22 cellular contexts compared by ENCODE assay signal in genomic region chr14:55944757-55945156, GRCh38.
DNase-seq lines count a peak whose midpoint lies in the region; ATAC-seq, FAIRE-seq and TF ChIP-seq lines count a peak whose summit lies in the region.
"Had no signal": no experiment of that assay in that cellular context is flagged by ENCODE, and none has a peak within 500 bp of the region (broad histone marks: within the 10 kb centered on the region; RNA-seq: fewer than 3 reads in every experiment).

No MANE protein-coding gene starts in this region.

- no peak overlapping the region for H3K18ac ChIP-seq in H9 (ENCODE audit: insufficient read length, low read depth, low read length)

- H3K23me2 ChIP-seq in H9 (ENCODE audit: insufficient read length, low read depth, low read length, poor library complexity, severe bottlenecking), result no peaks in the 10 kb centered on the region

- WGBS in H9 (ENCODE audit: extremely low coverage, insufficient read length, low lambda C conversion rate), result no CpG with 5 or more reads among the region's 3 CpGs
- 77 to 92% (median 84%) methylated on average over 3 of the region's 3 CpGs for WGBS in adrenal gland, 4 donors

- intact Hi-C loops in adrenal gland (cut with DNase I), result no loop called here

- peaks cover 0 to under 1% (median under 1%) of the 10 kb centered on the region in 3 experiments; a peak in 1 of 7 replicates for H3K36me3 Mint-ChIP-seq in H9 (ENCODE audit: insufficient read depth in 1 of 3, low read depth in 3 of 3)
- H3K36me3 Mint-ChIP-seq: CD8-positive, alpha-beta T cell had no signal

- H2AK5ac ChIP-seq in H9 (ENCODE audit: insufficient read length, low read length), result peak overlapping the region; percentile 58

- H4K8ac ChIP-seq in H9 (replicated peaks; ENCODE audit: insufficient read length, low read depth, low read length), result no peak overlapping the region

- H3K36me3 ChIP-seq in BLaER1 (peaks cover 12% of the 10 kb centered on the region; the same call in 1 of the 2 replicates), adrenal gland (replicated peaks in 1 of 2) (no peaks in the 10 kb centered on the region)

- TF ChIP-seq CTCF in H9 (conservative IDR thresholded peaks at IDR 0.05) (no peak), VCaP (conservative IDR thresholded peaks at IDR 0.05) (no peak), adrenal gland (IDR thresholded peaks at IDR 0.05) (no peak)

- no peak overlapping the region for H2BK12ac ChIP-seq in H9 (ENCODE audit: insufficient read length, low read depth, low read length)

- peaks cover 2 to 6% of the 10 kb centered on the region in 2 experiments; a peak in 3 of 5 replicates for H3K9me3 Mint-ChIP-seq in H9
- H3K9me3 Mint-ChIP-seq: CD4-positive, alpha-beta T cell; CD8-positive, alpha-beta T cell had no signal

- H4K20me1 ChIP-seq in BLaER1 (no peaks in the 10 kb centered on the region), H9 (ENCODE audit: control insufficient read depth, insufficient read depth, insufficient read length) (no peaks in the 10 kb centered on the region)

- peak; percentile 23 for FAIRE-seq in urothelium cell line (lab: Jason Lieb, UNC)
- FAIRE-seq: A549, D721Med, G401.6, GM12891, GM19239 had no signal

- no peaks in the 10 kb centered on the region for H3K79me2 ChIP-seq in H9 (ENCODE audit: insufficient read depth, low read length)

- peaks cover 20 to 21% of the 10 kb centered on the region in 2 experiments for H3K4me1 Mint-ChIP-seq in H9
- H3K4me1 Mint-ChIP-seq: B cell had no signal

- no peak overlapping the region for H3K4ac ChIP-seq in H9 (ENCODE audit: low read depth, low read length)

- TF ChIP-seq POLR2A in adrenal gland (IDR thresholded peaks at IDR 0.05), result no peak

- H3K4me1 ChIP-seq in BLaER1 (peaks cover 83% of the 10 kb centered on the region), H9 (ENCODE audit: insufficient read depth, low read length) (no peaks in the 10 kb centered on the region), adrenal gland (replicated peaks in 1 of 2) (no peaks in the 10 kb centered on the region)
- H3K4me1 ChIP-seq: A549, Caco-2 had no signal

- H4K91ac ChIP-seq in H9 (ENCODE audit: insufficient read length, low read depth, low read length), result no peak overlapping the region

- H2AFZ ChIP-seq in H9 (ENCODE audit: low read length), result no peak overlapping the region

- no peak overlapping the region for H3K14ac ChIP-seq in H9 (ENCODE audit: insufficient read depth, low read length)

- DNase-seq in H9 (no peak), urothelium cell line (ENCODE audit: low spot score) (no peak), medulla oblongata (ENCODE audit: extremely low spot score) (no peak), adrenal gland (no peak)
- DNase-seq: AML-193; Caco-2; Calu3; CD4-positive, alpha-beta T cell; CD8-positive, alpha-beta T cell; DMS79 treated with DMSO at 0.1 percent for 48 hours; GF-D8 had no signal

- peak overlapping the region; percentile 81 for H3K4me2 ChIP-seq in BLaER1
- H3K4me2 ChIP-seq in H9 (ENCODE audit: insufficient read depth, insufficient read length, low read length), result no peak overlapping the region
- H3K4me2 ChIP-seq: A549 had no signal

- H4K5ac ChIP-seq in H9 (ENCODE audit: insufficient read length, low read depth, low read length), result no peak overlapping the region

- H3K4me3 Mint-ChIP-seq in H9, result no peak overlapping the region
- H3K4me3 Mint-ChIP-seq: B cell; CD4-positive, alpha-beta T cell; CD8-positive, alpha-beta T cell had no signal

- no peak overlapping the region for H3K9ac ChIP-seq in BLaER1
- H3K9ac ChIP-seq in H9 (ENCODE audit: extremely low read depth, insufficient read length, low read length), result no peak overlapping the region

- ATAC-seq in HG03565 (IDR thresholded peaks at IDR 0.05; ENCODE audit: unreplicated experiment), result no peak
- ATAC-seq: A549; CD8-positive, alpha-beta T cell had no signal

- no peak overlapping the region for H3K56ac ChIP-seq in H9 (ENCODE audit: insufficient read length, low read depth, low read length)

- no peak overlapping the region for H2BK120ac ChIP-seq in H9 (ENCODE audit: low read depth, low read length, poor library complexity, severe bottlenecking)

- no peak overlapping the region for H2BK5ac ChIP-seq in H9 (ENCODE audit: insufficient read length, low read length)

- no peaks in the 10 kb centered on the region for H3K79me1 ChIP-seq in H9 (ENCODE audit: insufficient read depth, low read depth, low read length, poor library complexity, severe bottlenecking)

- no peak overlapping the region for H2BK15ac ChIP-seq in H9 (ENCODE audit: low read depth, low read length)

- no peak overlapping the region for H3K23ac ChIP-seq in H9 (ENCODE audit: insufficient read length, low read depth, low read length)

- no peaks in the 10 kb centered on the region for H3K27me3 ChIP-seq in BLaER1
- H3K27me3 ChIP-seq in H9 (ENCODE audit: insufficient read depth, low read length), result no peaks in the 10 kb centered on the region
- no peaks in the 10 kb centered on the region for H3K27me3 ChIP-seq in adrenal gland

- H3K27ac ChIP-seq in BLaER1 (peak overlapping the region; percentile 86), H9 (ENCODE audit: insufficient read length, low read depth, low read length) (no peak overlapping the region), VCaP (peak overlapping the region; percentile 96), adrenal gland (no peak overlapping the region)
- H3K27ac ChIP-seq: 22Rv1, A549, C4-2B had no signal

- H3K9me3 ChIP-seq in BLaER1 (peaks cover 33% of the 10 kb centered on the region), H9 (ENCODE audit: control insufficient read depth, low read depth, low read length) (no peaks in the 10 kb centered on the region), adrenal gland (replicated peaks in 1 of 3) (no peaks in the 10 kb centered on the region)
- H3K9me3 ChIP-seq: A549 had no signal

- H3K4me3 ChIP-seq in BLaER1 (no peak overlapping the region; the same call in 1 of the 2 replicates), adrenal gland (no peak overlapping the region)
- H3K4me3 ChIP-seq: A549 had no signal

- no peak overlapping the region for H3K27ac Mint-ChIP-seq in H9
- H3K27ac Mint-ChIP-seq: B cell; CD4-positive, alpha-beta T cell; CD8-positive, alpha-beta T cell had no signal

- H3T11ph ChIP-seq in H9 (ENCODE audit: low read length), result no peak overlapping the region

- no peak overlapping the region for H2BK20ac ChIP-seq in H9 (ENCODE audit: low read depth, low read length, poor library complexity, severe bottlenecking)

- H3K27me3 Mint-ChIP-seq in H9 (ENCODE audit: low read depth), result peaks cover 3% of the 10 kb centered on the region; the same call in 1 of the 2 replicates

Comparison
In these comparisons a context has a peak if more than half of its experiments do, and no peak if none do; other contexts are left out.
1. H3K27ac ChIP-seq: peak in BLaER1 (single experiment) and VCaP (single experiment); none in H9 (single experiment) and adrenal gland (0 of 5).